Comparison of ENCODE assay signal across 9 cellular contexts in genomic region chr18:24009651-24010333, GRCh38. TPM values are rescaled to one million over a fixed set of nuclear protein-coding genes. Genes with fewer than 3 reads are reported as not detected.
DNase-seq lines count a peak whose midpoint lies in the region; ATAC-seq and TF ChIP-seq lines count a peak whose summit lies in the region.
"Had no signal": no experiment of that assay in that cellular context is flagged by ENCODE, and none has a peak within 500 bp of the region (broad histone marks: within the 10 kb centered on the region; RNA-seq: fewer than 3 reads in every experiment).

No MANE protein-coding gene starts in this region.

- WGBS in testis, 2 donors = 75 to 84% methylated on average over 7 of the region's 7 CpGs

- no peaks in the 10 kb centered on the region for H3K27me3 ChIP-seq in testis

- no peaks in the 10 kb centered on the region for H3K9me3 ChIP-seq in testis

- no peak overlapping the region for H3K4me3 ChIP-seq in testis

- peak overlapping the region; percentile 63 for H3K4me3 Mint-ChIP-seq in activated T-cell treated with anti-CD3 and anti-CD28 coated beads, Interleukin-2, amount 50 U/mL, for 72 hours
- no peak overlapping the region for H3K4me3 Mint-ChIP-seq in activated T-cell treated with anti-CD3 and anti-CD28 coated beads, Interleukin-2, amount 50 U/mL, for 4 hours

- H3K36me3 ChIP-seq in testis (ENCODE audit: low read depth, missing control alignments) = no peaks in the 10 kb centered on the region

- TF ChIP-seq POLR2A in testis (IDR thresholded peaks at IDR 0.05) = no peak

- peak in 1 of 2 donors; percentile 7 for ATAC-seq in activated T-cell treated with anti-CD3 and anti-CD28 coated beads, Interleukin-2, amount 50 U/mL, for 72 hours (replicated peaks in 1 of 2)
- no peak for ATAC-seq in activated T-cell treated with anti-CD3 and anti-CD28 coated beads, Interleukin-2, amount 50 U/mL, for 4 hours
- ATAC-seq in HG02798 (IDR thresholded peaks at IDR 0.05; ENCODE audit: poor library complexity, unreplicated experiment) = peak; percentile 40

- no peak for TF ChIP-seq CTCF in testis (IDR thresholded peaks at IDR 0.05)

- H3K27me3 Mint-ChIP-seq in activated T-cell treated with anti-CD3 and anti-CD28 coated beads, Interleukin-2, amount 50 U/mL, for 72 hours (ENCODE audit: low read depth) = peaks cover 17% of the 10 kb centered on the region
- no peaks in the 10 kb centered on the region for H3K27me3 Mint-ChIP-seq in activated T-cell treated with anti-CD3 and anti-CD28 coated beads, Interleukin-2, amount 50 U/mL, for 4 hours (ENCODE audit: low read depth)

- H3K36me3 Mint-ChIP-seq in activated T-cell treated with anti-CD3 and anti-CD28 coated beads, Interleukin-2, amount 50 U/mL, for 72 hours (ENCODE audit: insufficient read depth in 2 of 2) = no peaks in the 10 kb centered on the region
- H3K36me3 Mint-ChIP-seq in activated T-cell treated with anti-CD3 and anti-CD28 coated beads, Interleukin-2, amount 50 U/mL, for 4 hours (ENCODE audit: insufficient read depth) = no peaks in the 10 kb centered on the region

- H3K4me1 Mint-ChIP-seq in activated T-cell treated with anti-CD3 and anti-CD28 coated beads, Interleukin-2, amount 50 U/mL, for 72 hours (ENCODE audit: low read depth) = peaks cover 54% of the 10 kb centered on the region
- peaks cover 71% of the 10 kb centered on the region for H3K4me1 Mint-ChIP-seq in activated T-cell treated with anti-CD3 and anti-CD28 coated beads, Interleukin-2, amount 50 U/mL, for 4 hours (ENCODE audit: low read depth)

- H3K9me3 Mint-ChIP-seq in activated T-cell treated with anti-CD3 and anti-CD28 coated beads, Interleukin-2, amount 50 U/mL, for 72 hours = no peaks in the 10 kb centered on the region
- H3K9me3 Mint-ChIP-seq in activated T-cell treated with anti-CD3 and anti-CD28 coated beads, Interleukin-2, amount 50 U/mL, for 4 hours = no peaks in the 10 kb centered on the region

- H3K4me1 ChIP-seq in testis = no peaks in the 10 kb centered on the region

- H3K27ac ChIP-seq in testis = no peak overlapping the region
- H3K27ac ChIP-seq: VCaP had no signal

- intact Hi-C loops in testis (cut with DNase I; ENCODE audit: low total_unique reads) = no loop called here

- H3K27ac Mint-ChIP-seq in activated T-cell treated with anti-CD3 and anti-CD28 coated beads, Interleukin-2, amount 50 U/mL, for 72 hours = peak overlapping the region; percentile 14

- peak; percentile 46 for DNase-seq in activated T-cell treated with anti-CD3 and anti-CD28 coated beads, Interleukin-2, amount 50 U/mL, for 72 hours
- DNase-seq in activated T-cell treated with anti-CD3 and anti-CD28 coated beads, Interleukin-2, amount 50 U/mL, for 4 hours = no peak
- DNase-seq in NCI-H2029 (lab: John Stamatoyannopoulos, UW) (peak; percentile 62), kidney tubule cell (ENCODE audit: low spot score) (peak; percentile 15), testis (no peak), NCI-H1930 (lab: John Stamatoyannopoulos, UW) (no peak), inferior parietal cortex (ENCODE audit: extremely low spot score) (no peak)

RNA-seq across cellular contexts. Expression of gene TTC39C, which starts 4.8 kb away (rescaled TPM):
- 10 to 100 TPM; 38.8 to 41.3 TPM for total RNA-seq in activated T-cell treated with anti-CD3 and anti-CD28 coated beads, Interleukin-2, amount 50 U/mL, for 72 hours
- total RNA-seq in activated T-cell treated with anti-CD3 and anti-CD28 coated beads, Interleukin-2, amount 50 U/mL, for 4 hours = 10 to 100 TPM; 23.6 to 37.3 (median 31.5) TPM
- 10 to 100 TPM; 57.7 to 68.3 TPM for total RNA-seq in testis
- polyA plus RNA-seq in testis (ENCODE audit: insufficient read depth, low read depth, low replicate concordance) = 70.4 TPM

Comparison
In these comparisons a context has a peak if more than half of its experiments do, and no peak if none do; other contexts are left out.
1. DNase-seq: peak in activated T-cell treated with anti-CD3 and anti-CD28 coated beads, Interleukin-2, amount 50 U/mL, for 72 hours (2 of 2), NCI-H2029 (single experiment) and kidney tubule cell (single experiment); none in activated T-cell treated with anti-CD3 and anti-CD28 coated beads, Interleukin-2, amount 50 U/mL, for 4 hours (single experiment), testis (single experiment), NCI-H1930 (0 of 2) and inferior parietal cortex (single experiment).